ENCODE assay signal across 8 cellular contexts in the genomic region with DNA sequence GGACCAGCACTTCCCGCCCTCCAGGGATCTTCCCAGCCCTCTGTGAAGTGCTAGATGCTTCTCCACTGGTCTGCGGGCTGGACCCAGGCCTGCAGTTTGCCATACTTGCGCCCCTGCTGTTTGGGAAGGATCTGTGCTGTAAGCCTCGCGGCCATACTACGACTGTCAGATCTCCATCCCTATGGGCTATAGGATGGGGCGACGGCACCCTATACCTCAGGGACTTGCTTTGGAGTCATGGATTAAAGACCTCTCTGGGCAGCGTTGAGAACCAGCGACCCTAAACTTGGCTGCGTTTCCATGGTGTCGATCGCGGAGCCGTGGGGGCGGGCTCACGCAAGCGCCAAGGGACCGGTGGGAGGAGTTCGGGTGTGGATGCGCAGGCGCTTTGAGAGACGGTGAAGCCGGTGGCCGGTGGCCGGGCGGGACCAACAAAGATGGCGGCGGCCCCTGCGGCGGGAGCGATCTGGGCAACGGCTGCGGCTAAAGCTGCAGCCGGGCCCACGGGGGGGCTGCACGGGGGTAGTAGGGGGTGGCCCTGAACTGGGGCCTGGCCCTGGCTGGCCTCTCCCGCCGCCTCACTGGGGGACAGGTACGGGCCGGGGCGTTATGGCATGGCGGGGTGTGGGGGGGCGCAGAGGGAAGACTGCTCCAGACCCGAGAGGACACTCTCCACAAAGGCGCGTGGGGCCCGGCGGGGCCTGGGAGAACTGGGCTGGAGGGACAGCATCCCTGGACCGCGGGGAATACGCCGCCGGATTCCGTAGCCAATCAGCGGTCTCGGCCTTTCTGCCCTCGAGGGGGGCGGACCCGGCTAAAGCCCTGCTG. TPM values are rescaled to one million over a fixed set of nuclear protein-coding genes. Genes with fewer than 3 reads are reported as not detected.
A peak's percentile ranks its signal among the peaks of the same experiment; 100 is the strongest.
DNase-seq lines count a peak whose midpoint lies in the region; ATAC-seq and TF ChIP-seq lines count a peak whose summit lies in the region.

A gene with protein sequence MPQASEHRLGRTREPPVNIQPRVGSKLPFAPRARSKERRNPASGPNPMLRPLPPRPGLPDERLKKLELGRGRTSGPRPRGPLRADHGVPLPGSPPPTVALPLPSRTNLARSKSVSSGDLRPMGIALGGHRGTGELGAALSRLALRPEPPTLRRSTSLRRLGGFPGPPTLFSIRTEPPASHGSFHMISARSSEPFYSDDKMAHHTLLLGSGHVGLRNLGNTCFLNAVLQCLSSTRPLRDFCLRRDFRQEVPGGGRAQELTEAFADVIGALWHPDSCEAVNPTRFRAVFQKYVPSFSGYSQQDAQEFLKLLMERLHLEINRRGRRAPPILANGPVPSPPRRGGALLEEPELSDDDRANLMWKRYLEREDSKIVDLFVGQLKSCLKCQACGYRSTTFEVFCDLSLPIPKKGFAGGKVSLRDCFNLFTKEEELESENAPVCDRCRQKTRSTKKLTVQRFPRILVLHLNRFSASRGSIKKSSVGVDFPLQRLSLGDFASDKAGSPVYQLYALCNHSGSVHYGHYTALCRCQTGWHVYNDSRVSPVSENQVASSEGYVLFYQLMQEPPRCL (plus strand): TSS at position 414 of the 828 bp plus-strand sequence. CDS start 1,141 bp downstream, outside the sequence.

- H4K91ac ChIP-seq in neuronal stem cell (ENCODE audit: low read depth, low read length, poor library complexity): no peak within 1 kb of the TSS

- H3K4me3 ChIP-seq in neuronal stem cell (ENCODE audit: low read length in 2 of 2): peak within 1 kb of the TSS; percentile 65 to 89

- no peak within 1 kb of the TSS for H3K14ac ChIP-seq in neuronal stem cell (ENCODE audit: low read length)

- CTCF ChIA-PET in HEK293T (lab: Yijun Ruan, JAX): interaction anchor here (0.6 kb wide), 2 partner anchors 22 to 66 kb away, joined by 3 read pairs; a partner anchor contains a TSS

- peak within 1 kb of the TSS; percentile 97 for H2AFZ ChIP-seq in neuronal stem cell (ENCODE audit: low read length)

- H3K27me3 ChIP-seq in foreskin keratinocyte (no peaks in the 10 kb centered on the region), neuronal stem cell (ENCODE audit: control insufficient read depth in 3 of 3, insufficient read depth in 3 of 3, low read depth in 1 of 3, low read length in 3 of 3) (no peaks in the 10 kb centered on the region)

- peak within 1 kb of the TSS; percentile 60 for H3K27ac ChIP-seq in foreskin keratinocyte
- peak within 1 kb of the TSS; percentile 68 for H3K27ac ChIP-seq in neuronal stem cell (replicated peaks; ENCODE audit: low read length)
- H3K27ac ChIP-seq in substantia nigra (ENCODE audit: low read depth, low read length, poor library complexity, severe bottlenecking): peak within 1 kb of the TSS; percentile 96

- peak within 1 kb of the TSS; percentile 6 for H3K23ac ChIP-seq in neuronal stem cell (ENCODE audit: low read depth, low read length, poor library complexity)

- no peak within 1 kb of the TSS for H2BK12ac ChIP-seq in neuronal stem cell (ENCODE audit: low read length)

- peaks cover 30 to 63% of the 10 kb centered on the region in 2 donors for H3K36me3 ChIP-seq in neuronal stem cell (replicated peaks in 1 of 2; ENCODE audit: control insufficient read depth in 2 of 2, insufficient read depth in 2 of 2, low read length in 2 of 2)

- no peak within 1 kb of the TSS for H2BK15ac ChIP-seq in neuronal stem cell (ENCODE audit: low read length)

- peak within 1 kb of the TSS; percentile 43 for H2BK5ac ChIP-seq in neuronal stem cell (ENCODE audit: low read length)

- H3K9me3 ChIP-seq in neuronal stem cell (replicated peaks in 1 of 2; ENCODE audit: control insufficient read depth in 2 of 2, insufficient read depth in 1 of 2, low read depth in 1 of 2, low read length in 2 of 2): no peaks in the 10 kb centered on the region

- ATAC-seq in foreskin keratinocyte: peak; percentile 79

- H4K8ac ChIP-seq in neuronal stem cell (ENCODE audit: low read depth, low read length): no peak within 1 kb of the TSS

- DNase-seq in GM03348 (ENCODE audit: low spot score) (peak; percentile 98), HEK293T (ENCODE audit: extremely low spot score) (peak; percentile 96), NAMALWA (ENCODE audit: low spot score) (peak; percentile 97), SK-MEL-5 (ENCODE audit: low read depth, low spot score) (peak; percentile 91), foreskin keratinocyte (peak; percentile 61 to 75), neuronal stem cell (ENCODE audit: low spot score) (peak; percentile 92), substantia nigra (lab: John Stamatoyannopoulos, UW) (peak; percentile 67 to 96 (median 91))
- peak; percentile 79 to 88 (median 86) for DNase-seq in activated naive CD4-positive, alpha-beta T cell (lab: John Stamatoyannopoulos, UW)

- peaks cover 5% of the 10 kb centered on the region for H3K79me1 ChIP-seq in neuronal stem cell (ENCODE audit: low read depth, low read length)

- in situ Hi-C loops in SK-MEL-5 (cut with HindIII; ENCODE audit: low pct_unique_long_range_greater_than_20kb, low sequenced_read_pairs): no loop called here

- no CpG with 5 or more reads among the region's 60 CpGs for WGBS in neuronal stem cell (ENCODE audit: extremely low coverage in 2 of 2, insufficient read length in 2 of 2, insufficient replicate concordance in 1 of 2), 2 donors

- no peak within 1 kb of the TSS for H3K4ac ChIP-seq in neuronal stem cell (ENCODE audit: low read length)

- TF ChIP-seq CTCF in foreskin keratinocyte (conservative IDR thresholded peaks at IDR 0.05): peak; percentile 48

- H2AK5ac ChIP-seq in neuronal stem cell (ENCODE audit: low read depth, low read length): peak within 1 kb of the TSS; percentile 27

- H2BK120ac ChIP-seq in neuronal stem cell (ENCODE audit: low read depth, low read length): no peak within 1 kb of the TSS

- peak within 1 kb of the TSS; percentile 85 for H3K9ac ChIP-seq in neuronal stem cell (ENCODE audit: low read depth, low read length, poor library complexity)

- POLR2A ChIA-PET in HEK293T (lab: Yijun Ruan, JAX): interaction anchor here (1.9 kb wide), 1 partner anchor 43 kb away, joined by 8 read pairs; a partner anchor contains a TSS

- H3K4me2 ChIP-seq in neuronal stem cell (ENCODE audit: insufficient read depth, low read length, poor library complexity, severe bottlenecking): peak within 1 kb of the TSS; percentile 66

- peak within 1 kb of the TSS; percentile 94 for H3K18ac ChIP-seq in neuronal stem cell (ENCODE audit: low read length)

- H3K4me1 ChIP-seq in foreskin keratinocyte (no peaks in the 10 kb centered on the region), neuronal stem cell (ENCODE audit: control insufficient read depth in 2 of 2, insufficient read depth in 1 of 2, low read depth in 1 of 2, low read length in 2 of 2) (peaks cover 5 to 9% of the 10 kb centered on the region in 2 donors)

TF ChIP-seq in HEK293T, 16 proteins besides CTCF, POLR2A, EP300 and RAD21:
- TF ChIP-seq ZNF384 (IDR thresholded peaks at IDR 0.05): no peak
- TF ChIP-seq HDGF (IDR thresholded peaks at IDR 0.05; ENCODE audit: borderline replicate concordance): peak; percentile 94
TF ChIP-seq in HEK293T: peak in this region for 1.

RNA-seq across cellular contexts. Expression of the gene that starts here (rescaled TPM):
- total RNA-seq in SK-MEL-5 (2014; rRNA removed; shearing (Covaris generic)): 4.0 and 4.7 TPM in 2 replicates
- polyA plus RNA-seq in SK-MEL-5 (2015; cell fraction: cytosol; rRNA removed): 29.5 and 32.1 TPM in 2 replicates
- 152 and 166 TPM in 2 replicates for polyA plus RNA-seq in SK-MEL-5 (2015; cell fraction: nucleus; rRNA removed)
- 12.2 and 14.1 TPM in 2 replicates for total RNA-seq in foreskin keratinocyte
- 19.9 and 22.2 TPM in 2 replicates for polyA plus RNA-seq in foreskin keratinocyte
- polyA plus RNA-seq in neuronal stem cell (2013, experiment 1 of 2): 42.1 TPM
- 40.4 TPM for polyA plus RNA-seq in neuronal stem cell (2013, experiment 2 of 2)

Comparison
In these comparisons a context has a peak if more than half of its experiments do, and no peak if none do; other contexts are left out.
1. Peak in every context shown above with its lines: DNase-seq, ATAC-seq, H3K4me3 ChIP-seq and H3K27ac ChIP-seq.